In genomic region chr15:84783493-84784251, GRCh38 we compare ENCODE assay signal across 16 cellular contexts. TPM values are rescaled to one million over a fixed set of nuclear protein-coding genes. Genes with fewer than 3 reads are reported as not detected.
A peak's percentile ranks its signal among the peaks of the same experiment; 100 is the strongest.
DNase-seq lines count a peak whose midpoint lies in the region; ATAC-seq and TF ChIP-seq lines count a peak whose summit lies in the region.
"Had no signal": no experiment of that assay in that cellular context is flagged by ENCODE, and none has a peak within 500 bp of the region (broad histone marks: within the 10 kb centered on the region; RNA-seq: fewer than 3 reads in every experiment).

No MANE protein-coding gene starts in this region.

- H3K27me3 ChIP-seq in Loucy (ENCODE audit: insufficient read depth, low read length, poor library complexity, severe bottlenecking) = no peaks in the 10 kb centered on the region
- H3K27me3 ChIP-seq in gastrocnemius medialis = no peaks in the 10 kb centered on the region
- H3K27me3 ChIP-seq: body of pancreas had no signal

- H3F3A ChIP-seq in Loucy (ENCODE audit: low read depth) = no peaks in the 10 kb centered on the region

- H3K27ac ChIP-seq in gastrocnemius medialis = peak overlapping the region; percentile 77 to 95 (median 82)
- H3K27ac ChIP-seq: body of pancreas had no signal

- no peak overlapping the region for H3K4me3 Mint-ChIP-seq in activated T-cell treated with anti-CD3 and anti-CD28 coated beads, Interleukin-2, amount 50 U/mL, for 72 hours
- H3K4me3 Mint-ChIP-seq in endothelial cell (ENCODE audit: unreplicated experiment) = no peak overlapping the region
- H3K4me3 Mint-ChIP-seq: activated CD4-positive, alpha-beta memory T cell treated with anti-CD3 and anti-CD28 coated beads, Interleukin-2, amount 10 ng/mL, durations not matched to agents 7 days and 5 days had no signal

- H3K27ac Mint-ChIP-seq in activated T-cell treated with anti-CD3 and anti-CD28 coated beads, Interleukin-2, amount 50 U/mL, for 72 hours = peak overlapping the region; percentile 46
- H3K27ac Mint-ChIP-seq in endothelial cell (ENCODE audit: unreplicated experiment) = peak overlapping the region; percentile 48
- H3K27ac Mint-ChIP-seq: activated CD4-positive, alpha-beta memory T cell treated with anti-CD3 and anti-CD28 coated beads, Interleukin-2, amount 10 ng/mL, durations not matched to agents 7 days and 5 days had no signal

- H3K4me1 Mint-ChIP-seq in activated T-cell treated with anti-CD3 and anti-CD28 coated beads, Interleukin-2, amount 50 U/mL, for 72 hours (ENCODE audit: low read depth) = peaks cover 51% of the 10 kb centered on the region
- H3K4me1 Mint-ChIP-seq in endothelial cell (ENCODE audit: unreplicated experiment) = peaks cover 6% of the 10 kb centered on the region

- H2AFZ ChIP-seq in Loucy (ENCODE audit: low read length) = no peak overlapping the region

- TF ChIP-seq CTCF in Loucy (conservative IDR thresholded peaks at IDR 0.05; ENCODE audit: low read length) = peak; percentile 40
- TF ChIP-seq CTCF in endothelial cell (IDR thresholded peaks at IDR 0.05; ENCODE audit: unreplicated experiment) = no peak
- TF ChIP-seq CTCF in gastrocnemius medialis (IDR thresholded peaks at IDR 0.05 in 4 of 5, conservative IDR thresholded peaks at IDR 0.05 in 1 of 5) = no peak

- no peaks in the 10 kb centered on the region for H3K9me2 ChIP-seq in Loucy (replicated peaks; ENCODE audit: low read depth, low read length)

- no peak for DNase-seq in activated T-cell treated with anti-CD3 and anti-CD28 coated beads, Interleukin-2, amount 50 U/mL, for 72 hours
- DNase-seq in activated T-cell treated with anti-CD3 and anti-CD28 coated beads, Interleukin-2, amount 50 U/mL, for 48 hours = no peak
- no peak for DNase-seq in endothelial cell (ENCODE audit: low spot score)
- no peak for DNase-seq in gastrocnemius medialis
- DNase-seq in D341Med (ENCODE audit: low spot score) = no peak
- DNase-seq in NCI-H1417 treated with DMSO at 0.1 percent for 48 hours (lab: John Stamatoyannopoulos, UW) = no peak
- no peak for DNase-seq in Right ventricle myocardium inferior (ENCODE audit: missing footprints)
- DNase-seq: activated CD4-positive, alpha-beta memory T cell treated with anti-CD3 and anti-CD28 coated beads, Interleukin-2, amount 10 ng/mL, durations not matched to agents 7 days and 5 days; activated naive CD4-positive, alpha-beta T cell; body of pancreas; left ventricle myocardium inferior; NCI-H1694 treated with DMSO at 0.1 percent for 48 hours; NCI-H526 had no signal

- H4K20me1 ChIP-seq in Loucy (ENCODE audit: insufficient read depth, low read length, poor library complexity, severe bottlenecking) = peaks cover 13% of the 10 kb centered on the region

- TF ChIP-seq POLR2A in gastrocnemius medialis (IDR thresholded peaks at IDR 0.05) = no peak

- no peak for ATAC-seq in activated T-cell treated with anti-CD3 and anti-CD28 coated beads, Interleukin-2, amount 50 U/mL, for 72 hours (replicated peaks in 1 of 2)
- ATAC-seq in gastrocnemius medialis (no peak), Right ventricle myocardium inferior (no peak)
- ATAC-seq: body of pancreas, SK-N-SH treated with all-trans-retinoic acid at 6 μM for 48 hours had no signal

- H3K36me3 ChIP-seq in Loucy (ENCODE audit: insufficient read depth, low read length) (peaks cover 74% of the 10 kb centered on the region; the same call in 1 of the 2 replicates), gastrocnemius medialis (peaks cover 0 to 26% of the 10 kb centered on the region in 2 donors)

- H3K4me3 ChIP-seq in Loucy (ENCODE audit: low read length, poor library complexity, severe bottlenecking) = no peak overlapping the region
- no peak overlapping the region for H3K4me3 ChIP-seq in gastrocnemius medialis
- H3K4me3 ChIP-seq: body of pancreas, left ventricle myocardium inferior, smooth muscle cell had no signal

- H3K4me2 ChIP-seq in Loucy (ENCODE audit: low read depth, low read length, poor library complexity, severe bottlenecking) = no peak overlapping the region
- H3K4me2 ChIP-seq: smooth muscle cell had no signal

- H3K79me2 ChIP-seq in Loucy (ENCODE audit: insufficient read depth, low read length) = peaks cover 41% of the 10 kb centered on the region; the same call in 1 of the 2 replicates

- peaks cover 2 to 14% of the 10 kb centered on the region in 2 donors for H3K36me3 Mint-ChIP-seq in activated T-cell treated with anti-CD3 and anti-CD28 coated beads, Interleukin-2, amount 50 U/mL, for 72 hours (ENCODE audit: insufficient read depth in 2 of 2)
- H3K36me3 Mint-ChIP-seq in endothelial cell (ENCODE audit: low read depth, unreplicated experiment) = peaks cover 34% of the 10 kb centered on the region

- H3K27me3 Mint-ChIP-seq in activated T-cell treated with anti-CD3 and anti-CD28 coated beads, Interleukin-2, amount 50 U/mL, for 72 hours (ENCODE audit: low read depth) = no peaks in the 10 kb centered on the region
- no peaks in the 10 kb centered on the region for H3K27me3 Mint-ChIP-seq in endothelial cell (ENCODE audit: unreplicated experiment)
- H3K27me3 Mint-ChIP-seq: activated CD4-positive, alpha-beta memory T cell treated with anti-CD3 and anti-CD28 coated beads, Interleukin-2, amount 10 ng/mL, durations not matched to agents 7 days and 5 days had no signal

- H3K9me3 Mint-ChIP-seq in activated T-cell treated with anti-CD3 and anti-CD28 coated beads, Interleukin-2, amount 50 U/mL, for 72 hours = no peaks in the 10 kb centered on the region
- no peaks in the 10 kb centered on the region for H3K9me3 Mint-ChIP-seq in endothelial cell (ENCODE audit: unreplicated experiment)
- H3K9me3 Mint-ChIP-seq: activated CD4-positive, alpha-beta memory T cell treated with anti-CD3 and anti-CD28 coated beads, Interleukin-2, amount 10 ng/mL, durations not matched to agents 7 days and 5 days had no signal

- H3K4me1 ChIP-seq in Loucy (ENCODE audit: insufficient read depth, low read length, poor library complexity, severe bottlenecking) (no peaks in the 10 kb centered on the region), gastrocnemius medialis (peaks cover 49 to 51% of the 10 kb centered on the region in 2 donors)
- H3K4me1 ChIP-seq: body of pancreas had no signal

- intact Hi-C loops in gastrocnemius medialis (cut with DNase I; ENCODE audit: low total_unique reads) = loop anchor here (2.0 kb wide), 1 partner anchor 33 kb away; the partner anchor contains the start of gene ALPK3
- intact Hi-C loops in Right ventricle myocardium inferior (cut with DNase I) = no loop called here

- in situ Hi-C loops in gastrocnemius medialis (cut with MboI; ENCODE audit: low sequenced_read_pairs in 4 of 4) = no loop called here

- H3K9ac ChIP-seq in Loucy (ENCODE audit: low read depth, low read length, poor library complexity, severe bottlenecking) = no peak overlapping the region

- H3K9me3 ChIP-seq in Loucy (ENCODE audit: insufficient read depth, low read depth, low read length) = no peaks in the 10 kb centered on the region
- no peaks in the 10 kb centered on the region for H3K9me3 ChIP-seq in gastrocnemius medialis
- H3K9me3 ChIP-seq: body of pancreas, left ventricle myocardium inferior had no signal

RNA-seq across cellular contexts. Expression of gene ALPK3, which starts 33.5 kb away (rescaled TPM):
- under 1 TPM; 0.46 TPM for total RNA-seq in activated T-cell treated with anti-CD3 and anti-CD28 coated beads, Interleukin-2, amount 50 U/mL, for 72 hours
- total RNA-seq in endothelial cell (ENCODE audit: unreplicated experiment) (94.2 TPM), gastrocnemius medialis (100 to 1,000 TPM; 131 to 406 (median 305) TPM), Right ventricle myocardium inferior (132 TPM)

RNA-seq across cellular contexts. Expression of gene ZNF592, which starts 35.3 kb away (rescaled TPM):
- 10 to 100 TPM; 33.5 to 39.5 TPM for total RNA-seq in activated T-cell treated with anti-CD3 and anti-CD28 coated beads, Interleukin-2, amount 50 U/mL, for 72 hours
- total RNA-seq in endothelial cell (ENCODE audit: unreplicated experiment) (29.1 TPM), gastrocnemius medialis (10 to 100 TPM; 30.0 to 49.2 (median 33.8) TPM), Right ventricle myocardium inferior (19.2 TPM)

Comparison
In these comparisons a context has a peak if more than half of its experiments do, and no peak if none do; other contexts are left out.
1. RNA of gene ALPK3, which starts 33.5 kb away (total RNA-seq): 131 to 406 TPM in gastrocnemius medialis, 132 TPM in Right ventricle myocardium inferior (single experiment) and 94.2 TPM in endothelial cell (single experiment); 0.46 TPM in activated T-cell treated with anti-CD3 and anti-CD28 coated beads, Interleukin-2, amount 50 U/mL, for 72 hours; every median in the first group is over 10 times any median in the second.